In genomic region chr17:69822314-69822875, GRCh38 we compare ENCODE assay signal across 16 cellular contexts.
DNase-seq lines count a peak whose midpoint lies in the region; ATAC-seq lines count a peak whose summit lies in the region.
"Had no signal": no experiment of that assay in that cellular context is flagged by ENCODE, and none has a peak within 500 bp of the region (broad histone marks: within the 10 kb centered on the region; RNA-seq: fewer than 3 reads in every experiment).

No MANE protein-coding gene starts in this region.

- peak; percentile 7 for DNase-seq in GM23248
- DNase-seq in astrocyte of the hippocampus (ENCODE audit: low read depth, low spot score), result peak; percentile 8
- no peak for DNase-seq in neuronal stem cell (ENCODE audit: low spot score)
- no peak for DNase-seq in MG63
- DNase-seq: CD4-positive, CD25-positive, alpha-beta regulatory T cell; CD8-positive, alpha-beta memory T cell; DMS 273 treated with DMSO at 0.1 percent for 48 hours; DMS79; GF-D8; GOT3; HFFc6 had no signal

- no peaks in the 10 kb centered on the region for H4K20me1 ChIP-seq in GM23248 (ENCODE audit: insufficient read depth)
- H4K20me1 ChIP-seq: BLaER1 had no signal

- no peaks in the 10 kb centered on the region for H3K79me1 ChIP-seq in neuronal stem cell (ENCODE audit: low read depth, low read length)

- H3F3A ChIP-seq in GM23248 (ENCODE audit: insufficient read depth), result peaks cover 3% of the 10 kb centered on the region; the same call in 1 of the 2 replicates

- no peak overlapping the region for H2BK120ac ChIP-seq in neuronal stem cell (ENCODE audit: low read depth, low read length)

- 88 to 93% methylated on average over 7 to 8 of the region's 8 CpGs for WGBS in GM23248 (ENCODE audit: low coverage in 1 of 2, low lambda C conversion rate in 2 of 2, missing lambda C conversion rate in 2 of 2), 2 experiments
- no CpG with 5 or more reads among the region's 8 CpGs for WGBS in neuronal stem cell (ENCODE audit: extremely low coverage in 2 of 2, insufficient read length in 2 of 2, insufficient replicate concordance in 1 of 2), 2 donors

- H3K9me2 ChIP-seq in GM23248 (ENCODE audit: insufficient read depth), result no peaks in the 10 kb centered on the region

- H2BK15ac ChIP-seq in neuronal stem cell (ENCODE audit: low read length), result no peak overlapping the region

- H3K14ac ChIP-seq in neuronal stem cell (ENCODE audit: low read length), result peak overlapping the region; percentile 49

- H3K9me3 ChIP-seq in GM23248 (ENCODE audit: low read depth), result no peaks in the 10 kb centered on the region
- H3K9me3 ChIP-seq in neuronal stem cell (replicated peaks in 1 of 2; ENCODE audit: control insufficient read depth in 2 of 2, insufficient read depth in 1 of 2, low read depth in 1 of 2, low read length in 2 of 2), result peaks cover 12 to 17% of the 10 kb centered on the region in 2 donors
- H3K9me3 ChIP-seq in MG63, result peaks cover 6% of the 10 kb centered on the region
- H3K9me3 ChIP-seq: HAP-1 had no signal

- H3K18ac ChIP-seq in neuronal stem cell (ENCODE audit: low read length), result no peak overlapping the region

- no peaks in the 10 kb centered on the region for H3K36me3 ChIP-seq in GM23248 (ENCODE audit: low read depth)
- H3K36me3 ChIP-seq in neuronal stem cell (replicated peaks in 1 of 2; ENCODE audit: control insufficient read depth in 2 of 2, insufficient read depth in 2 of 2, low read length in 2 of 2), result no peaks in the 10 kb centered on the region
- H3K36me3 ChIP-seq in MG63, result no peaks in the 10 kb centered on the region
- H3K36me3 ChIP-seq: HAP-1 had no signal

- no peak overlapping the region for H4K91ac ChIP-seq in neuronal stem cell (ENCODE audit: low read depth, low read length, poor library complexity)

- H3K4me1 ChIP-seq in GM23248 (ENCODE audit: insufficient read depth) (peaks cover 13% of the 10 kb centered on the region), neuronal stem cell (ENCODE audit: control insufficient read depth in 2 of 2, insufficient read depth in 1 of 2, low read depth in 1 of 2, low read length in 2 of 2) (no peaks in the 10 kb centered on the region)
- H3K4me1 ChIP-seq: HAP-1 had no signal

- H2BK12ac ChIP-seq in neuronal stem cell (ENCODE audit: low read length), result no peak overlapping the region

- no peak overlapping the region for H3K9ac ChIP-seq in GM23248
- no peak overlapping the region for H3K9ac ChIP-seq in neuronal stem cell (ENCODE audit: low read depth, low read length, poor library complexity)
- H3K9ac ChIP-seq: BLaER1 had no signal

- H2AFZ ChIP-seq in GM23248, result no peak overlapping the region
- no peak overlapping the region for H2AFZ ChIP-seq in neuronal stem cell (ENCODE audit: low read length)

- ATAC-seq in GM19397 (IDR thresholded peaks at IDR 0.05; ENCODE audit: unreplicated experiment) (no peak), GM21529 (IDR thresholded peaks at IDR 0.05; ENCODE audit: unreplicated experiment) (no peak)

- H2AK5ac ChIP-seq in neuronal stem cell (ENCODE audit: low read depth, low read length), result no peak overlapping the region

- H3K27me3 ChIP-seq in GM23248 (replicated peaks; ENCODE audit: insufficient read depth), result no peaks in the 10 kb centered on the region
- no peaks in the 10 kb centered on the region for H3K27me3 ChIP-seq in neuronal stem cell (ENCODE audit: control insufficient read depth in 3 of 3, insufficient read depth in 3 of 3, low read depth in 1 of 3, low read length in 3 of 3)
- H3K27me3 ChIP-seq in MG63, result no peaks in the 10 kb centered on the region
- H3K27me3 ChIP-seq: BLaER1 had no signal

- H3K4me3 ChIP-seq in GM23248 (no peak overlapping the region), neuronal stem cell (ENCODE audit: low read length in 2 of 2) (peak overlapping the region in 1 of 2 donors; percentile 62), MG63 (no peak overlapping the region)
- H3K4me3 ChIP-seq: BLaER1, HAP-1 had no signal

- in situ Hi-C loops in GM23248 (cut with MboI), result no loop called here

- no peaks in the 10 kb centered on the region for H3K79me2 ChIP-seq in GM23248 (ENCODE audit: insufficient read depth)

- no peak overlapping the region for H2BK5ac ChIP-seq in neuronal stem cell (ENCODE audit: low read length)

- H3K23ac ChIP-seq in neuronal stem cell (ENCODE audit: low read depth, low read length, poor library complexity), result no peak overlapping the region

- H4K8ac ChIP-seq in neuronal stem cell (ENCODE audit: low read depth, low read length), result no peak overlapping the region

- H3K4ac ChIP-seq in neuronal stem cell (ENCODE audit: low read length), result no peak overlapping the region

- H3K4me2 ChIP-seq in GM23248 (ENCODE audit: unreplicated experiment) (no peak overlapping the region), neuronal stem cell (ENCODE audit: insufficient read depth, low read length, poor library complexity, severe bottlenecking) (no peak overlapping the region)
- H3K4me2 ChIP-seq: BLaER1 had no signal

- H3K27ac ChIP-seq in GM23248 (no peak overlapping the region), neuronal stem cell (replicated peaks; ENCODE audit: low read length) (no peak overlapping the region)
- H3K27ac ChIP-seq: BLaER1, C4-2B had no signal

Comparison
In these comparisons a context has a peak if more than half of its experiments do, and no peak if none do; other contexts are left out.
1. DNase-seq: peak in GM23248 (single experiment) and astrocyte of the hippocampus (single experiment); none in neuronal stem cell (single experiment) and MG63 (single experiment).